Comparison of ENCODE assay signal across 16 cellular contexts in the genomic region with DNA sequence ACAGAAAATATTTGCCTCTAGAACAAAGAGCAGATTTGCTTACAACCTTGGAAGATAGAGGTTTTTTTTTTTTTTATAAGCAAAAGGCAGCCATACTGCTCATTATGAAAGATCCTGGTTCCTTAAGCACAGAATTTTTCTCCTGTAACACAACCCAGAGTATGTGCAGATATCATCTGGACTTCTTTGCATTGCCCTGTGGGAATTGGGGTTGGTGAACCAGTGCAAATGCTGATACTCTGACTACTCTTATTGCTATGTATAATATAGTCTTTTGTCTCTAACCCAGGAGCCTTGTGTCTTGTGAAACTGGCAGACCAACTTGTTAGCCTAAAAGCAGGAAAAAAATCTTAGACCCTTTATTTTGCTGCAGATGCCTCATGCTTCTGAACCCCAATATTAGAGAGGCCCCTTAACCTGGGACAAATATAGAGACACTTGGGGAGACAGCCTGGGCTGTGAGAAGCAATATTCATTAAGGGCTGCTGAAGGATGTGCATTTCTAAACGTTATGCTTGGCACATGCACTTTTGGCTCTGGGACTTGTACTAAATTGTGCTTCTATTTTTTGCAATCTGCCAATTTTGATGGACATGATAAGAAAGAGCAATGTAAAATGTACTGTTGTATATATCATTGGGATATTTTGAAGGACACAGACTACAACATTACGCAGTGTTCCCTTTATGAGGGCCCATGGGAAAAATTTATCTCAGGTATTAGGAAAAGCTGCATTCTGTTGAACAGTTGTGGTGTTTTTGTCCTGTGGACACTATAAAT.
DNase-seq lines count a peak whose midpoint lies in the region; TF ChIP-seq lines count a peak whose summit lies in the region.
"Had no signal": no experiment of that assay in that cellular context is flagged by ENCODE, and none has a peak within 500 bp of the region (broad histone marks: within the 10 kb centered on the region; RNA-seq: fewer than 3 reads in every experiment).

No MANE protein-coding gene starts in this region.

- CTCF ChIA-PET in SK-N-SH (lab: Yijun Ruan, JAX) = interaction anchor here (0.6 to 18.3 kb wide), 8 partner anchors 10 to 729 kb away, joined by 3 to 214 read pairs (median 5); no protein-coding TSS in a partner anchor

- H3K36me3 ChIP-seq in SK-N-SH (replicated peaks in 1 of 2; ENCODE audit: control insufficient read depth in 1 of 2, insufficient read depth in 2 of 2, low read length in 1 of 2) (no peaks in the 10 kb centered on the region), parathyroid adenoma (ENCODE audit: control insufficient read depth, insufficient read depth, low read length) (no peaks in the 10 kb centered on the region), stomach (no peaks in the 10 kb centered on the region)

- H2AFZ ChIP-seq in SK-N-SH (ENCODE audit: low read depth) = no peak overlapping the region
- peak overlapping the region; percentile 47 for H2AFZ ChIP-seq in parathyroid adenoma

- H3K4me3 ChIP-seq in SK-N-SH (ENCODE audit: low read depth in 2 of 2, low read length in 1 of 2) (no peak overlapping the region), parathyroid adenoma (ENCODE audit: low read depth, low read length) (no peak overlapping the region), stomach (no peak overlapping the region)
- H3K4me3 ChIP-seq: K562, SK-N-MC had no signal

- H3K79me2 ChIP-seq in SK-N-SH (ENCODE audit: insufficient read depth) (no peaks in the 10 kb centered on the region), parathyroid adenoma (no peaks in the 10 kb centered on the region)

- peaks cover 14% of the 10 kb centered on the region for H3F3A ChIP-seq in SK-N-SH (replicated peaks; ENCODE audit: insufficient read depth)

- H3K9me3 ChIP-seq in SK-N-SH (no peaks in the 10 kb centered on the region), parathyroid adenoma (ENCODE audit: control insufficient read depth, low read length) (no peaks in the 10 kb centered on the region), stomach (no peaks in the 10 kb centered on the region)

- TF ChIP-seq POLR2A in stomach (IDR thresholded peaks at IDR 0.05) = no peak

- H4K20me1 ChIP-seq in SK-N-SH (ENCODE audit: insufficient read depth) = no peaks in the 10 kb centered on the region

- H3K27me3 ChIP-seq in SK-N-SH (ENCODE audit: insufficient read depth) = no peaks in the 10 kb centered on the region
- H3K27me3 ChIP-seq in parathyroid adenoma (ENCODE audit: control insufficient read depth, insufficient read depth, low read length) = no peaks in the 10 kb centered on the region
- no peaks in the 10 kb centered on the region for H3K27me3 ChIP-seq in stomach

- POLR2A ChIA-PET in SK-N-SH (lab: Yijun Ruan, JAX) = no interaction called here

- H3K9me2 ChIP-seq in SK-N-SH = no peaks in the 10 kb centered on the region

- H3K4me2 ChIP-seq in SK-N-SH = peak overlapping the region; percentile 51
- no peak overlapping the region for H3K4me2 ChIP-seq in parathyroid adenoma (ENCODE audit: low read length)

- intact Hi-C loops in stomach (cut with DNase I; ENCODE audit: low total_unique reads) = no loop called here

- H3K4me1 ChIP-seq in SK-N-SH (ENCODE audit: control insufficient read depth in 1 of 2, insufficient read depth in 2 of 2, low read depth in 1 of 2, low read length in 1 of 2) (peaks cover 12 to 14% of the 10 kb centered on the region in 2 experiments), parathyroid adenoma (peaks cover 21% of the 10 kb centered on the region), stomach (peaks cover 0 to 4% (median 0%) of the 10 kb centered on the region in 4 donors)

- TF ChIP-seq EP300 in SK-N-SH (IDR thresholded peaks at IDR 0.05; ENCODE audit: borderline replicate concordance in 1 of 2, low read depth in 1 of 2, low read length in 1 of 2) = peak in 1 of 2 experiments; percentile 26; a peak in 1 of 4 replicates
- TF ChIP-seq EP300 in stomach (IDR thresholded peaks at IDR 0.05) = no peak

- 47% methylated on average over 2 of the region's 2 CpGs for WGBS in SK-N-SH (ENCODE audit: low lambda C conversion rate)
- 40 to 67% (median 54%) methylated on average over 2 of the region's 2 CpGs for WGBS in stomach, 5 donors

- peak overlapping the region; percentile 45 to 55 for H3K27ac ChIP-seq in SK-N-SH (ENCODE audit: low read depth in 2 of 2, low read length in 1 of 2)
- peak overlapping the region; percentile 29 for H3K27ac ChIP-seq in parathyroid adenoma
- no peak overlapping the region for H3K27ac ChIP-seq in stomach
- H3K27ac ChIP-seq: SK-N-MC had no signal

- TF ChIP-seq CTCF in SK-N-SH (IDR thresholded peaks at IDR 0.05) (no peak), parathyroid adenoma (IDR thresholded peaks at IDR 0.05) (no peak), stomach (IDR thresholded peaks at IDR 0.05) (no peak)

- DNase-seq in LHCN-M2 (ENCODE audit: low read depth) = peak; percentile 28
- DNase-seq in SK-N-SH = no peak
- DNase-seq in fibroblast of gingiva (ENCODE audit: low read depth) = peak; percentile 76
- no peak for DNase-seq in stomach
- DNase-seq in medulla oblongata (ENCODE audit: extremely low spot score) = no peak
- DNase-seq in activated effector memory CD4-positive, alpha-beta T cell treated with anti-CD3 and anti-CD28 coated beads, Interleukin-2, amount 50 U/mL, for 16 hours = no peak
- DNase-seq in stimulated activated CD4-positive, alpha-beta T cell treated with anti-CD3 and anti-CD28 coated beads, Interleukin-12 subunit alpha, Interleukin-12 subunit beta, amount 100 ng/mL, for 4 hours = no peak
- DNase-seq: ACHN; DMS79; NCI-H1105 treated with DMSO at 0.1 percent for 48 hours; NCI-H187; NK-92 treated with Interleukin-12 subunit alpha and Interleukin-12 subunit beta, amount 100 ng/mL, for 24 hours; Right ventricle myocardium superior had no signal

- no peak overlapping the region for H3K9ac ChIP-seq in SK-N-SH
- no peak overlapping the region for H3K9ac ChIP-seq in parathyroid adenoma

- TF ChIP-seq RAD21 in SK-N-SH (IDR thresholded peaks at IDR 0.05; ENCODE audit: low read length) = no peak

TF ChIP-seq in SK-N-SH, 30 proteins besides CTCF, POLR2A, EP300 and RAD21:
- TF ChIP-seq TAF1 (IDR thresholded peaks at IDR 0.05; ENCODE audit: borderline replicate concordance, low read depth, low read length) (no peak), SIN3A (IDR thresholded peaks at IDR 0.05; ENCODE audit: borderline replicate concordance, low read depth, low read length) (no peak), MEF2A (IDR thresholded peaks at IDR 0.05; ENCODE audit: borderline replicate concordance, low read depth) (no peak), FOXM1 (IDR thresholded peaks at IDR 0.05; ENCODE audit: low read depth) (no peak), GATA2 (CRISPR knock-in tag; IDR thresholded peaks at IDR 0.05) (peak; percentile 50; the same call in 1 of the 2 replicates), TCF12 (IDR thresholded peaks at IDR 0.05) (peak; percentile 27; the same call in 1 of the 2 replicates), RFX5 (IDR thresholded peaks at IDR 0.05; ENCODE audit: low read length) (no peak), NRF1 (IDR thresholded peaks at IDR 0.05; ENCODE audit: low read depth, low read length) (no peak), ELF1 (IDR thresholded peaks at IDR 0.05) (no peak), JUND (IDR thresholded peaks at IDR 0.05) (peak; percentile 25; the same call in 1 of the 2 replicates), POLR2AphosphoS5 (IDR thresholded peaks at IDR 0.05; ENCODE audit: low read depth, low read length) (no peak)
- TF ChIP-seq, protein P1, sequence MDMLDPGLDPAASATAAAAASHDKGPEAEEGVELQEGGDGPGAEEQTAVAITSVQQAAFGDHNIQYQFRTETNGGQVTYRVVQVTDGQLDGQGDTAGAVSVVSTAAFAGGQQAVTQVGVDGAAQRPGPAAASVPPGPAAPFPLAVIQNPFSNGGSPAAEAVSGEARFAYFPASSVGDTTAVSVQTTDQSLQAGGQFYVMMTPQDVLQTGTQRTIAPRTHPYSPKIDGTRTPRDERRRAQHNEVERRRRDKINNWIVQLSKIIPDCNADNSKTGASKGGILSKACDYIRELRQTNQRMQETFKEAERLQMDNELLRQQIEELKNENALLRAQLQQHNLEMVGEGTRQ (IDR thresholded peaks at IDR 0.05; ENCODE audit: borderline replicate concordance, low read depth, low read length) = no peak
- TF ChIP-seq, protein P2, sequence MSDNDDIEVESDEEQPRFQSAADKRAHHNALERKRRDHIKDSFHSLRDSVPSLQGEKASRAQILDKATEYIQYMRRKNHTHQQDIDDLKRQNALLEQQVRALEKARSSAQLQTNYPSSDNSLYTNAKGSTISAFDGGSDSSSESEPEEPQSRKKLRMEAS (IDR thresholded peaks at IDR 0.05; ENCODE audit: low read depth) = no peak
- TF ChIP-seq, protein P3, sequence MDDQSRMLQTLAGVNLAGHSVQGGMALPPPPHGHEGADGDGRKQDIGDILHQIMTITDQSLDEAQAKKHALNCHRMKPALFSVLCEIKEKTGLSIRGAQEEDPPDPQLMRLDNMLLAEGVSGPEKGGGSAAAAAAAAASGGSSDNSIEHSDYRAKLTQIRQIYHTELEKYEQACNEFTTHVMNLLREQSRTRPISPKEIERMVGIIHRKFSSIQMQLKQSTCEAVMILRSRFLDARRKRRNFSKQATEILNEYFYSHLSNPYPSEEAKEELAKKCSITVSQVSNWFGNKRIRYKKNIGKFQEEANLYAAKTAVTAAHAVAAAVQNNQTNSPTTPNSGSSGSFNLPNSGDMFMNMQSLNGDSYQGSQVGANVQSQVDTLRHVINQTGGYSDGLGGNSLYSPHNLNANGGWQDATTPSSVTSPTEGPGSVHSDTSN (IDR thresholded peaks at IDR 0.05) = peak; percentile 14; the same call in 1 of the 2 replicates

Comparison
In these comparisons a context has a peak if more than half of its experiments do, and no peak if none do; other contexts are left out.
1. DNase-seq: peak in LHCN-M2 (single experiment) and fibroblast of gingiva (single experiment); none in SK-N-SH (single experiment), stomach (single experiment), medulla oblongata (single experiment), activated effector memory CD4-positive, alpha-beta T cell treated with anti-CD3 and anti-CD28 coated beads, Interleukin-2, amount 50 U/mL, for 16 hours (single experiment) and stimulated activated CD4-positive, alpha-beta T cell treated with anti-CD3 and anti-CD28 coated beads, Interleukin-12 subunit alpha, Interleukin-12 subunit beta, amount 100 ng/mL, for 4 hours (single experiment).
2. H3K27ac ChIP-seq: peak in SK-N-SH (2 of 2) and parathyroid adenoma (single experiment); none in stomach (0 of 5).